ENCODE assay signal across 9 cellular contexts in genomic region chr3:9302425-9303181, GRCh38.
A peak's percentile ranks its signal among the peaks of the same experiment; 100 is the strongest.
DNase-seq lines count a peak whose midpoint lies in the region; ATAC-seq lines count a peak whose summit lies in the region.
"Had no signal": no experiment of that assay in that cellular context is flagged by ENCODE, and none has a peak within 500 bp of the region (broad histone marks: within the 10 kb centered on the region; RNA-seq: fewer than 3 reads in every experiment).

No MANE protein-coding gene starts in this region.

- H3K9me3 ChIP-seq in neuron (ENCODE audit: low read length) (no peaks in the 10 kb centered on the region), subcutaneous abdominal adipose tissue (ENCODE audit: control insufficient read depth in 5 of 5, low read length in 5 of 5) (no peaks in the 10 kb centered on the region)

- DNase-seq in D341Med (ENCODE audit: low spot score) (peak; percentile 93), Kasumi-1 (lab: John Stamatoyannopoulos, UW) (peak; percentile 82 to 86), SHP77 treated with DMSO at 0.1 percent for 48 hours (lab: John Stamatoyannopoulos, UW) (peak; percentile 30), foreskin melanocyte (peak; percentile 42)
- DNase-seq in activated gamma-delta T cell treated with anti-CD3 and anti-CD28 coated beads, Interleukin-2, amount 50 U/mL, for 16 hours (ENCODE audit: low read depth): peak; percentile 63

- H3K27ac ChIP-seq in subcutaneous abdominal adipose tissue (ENCODE audit: low read depth, low read length): no peak overlapping the region
- H3K27ac ChIP-seq: skin epidermis had no signal

- peak overlapping the region; percentile 22 for H3K4me3 ChIP-seq in neuron (ENCODE audit: low read length)
- peak overlapping the region; percentile 12 to 56 (median 45) for H3K4me3 ChIP-seq in subcutaneous abdominal adipose tissue (ENCODE audit: low read depth in 1 of 5, low read length in 5 of 5)

- no peaks in the 10 kb centered on the region for H3K27me3 ChIP-seq in neuron (ENCODE audit: insufficient read depth, low read length)
- peaks cover 0 to 4% (median 0%) of the 10 kb centered on the region in 5 donors for H3K27me3 ChIP-seq in subcutaneous abdominal adipose tissue (ENCODE audit: control insufficient read depth in 5 of 5, insufficient read depth in 4 of 5, low read length in 5 of 5)

- peak overlapping the region; percentile 38 for H2AFZ ChIP-seq in neuron (ENCODE audit: low read depth, low read length)

- ATAC-seq in GM21526 (IDR thresholded peaks at IDR 0.05; ENCODE audit: low FRiP score, unreplicated experiment): peak; percentile 85

- peaks cover 8% of the 10 kb centered on the region for H3K4me1 ChIP-seq in neuron (ENCODE audit: insufficient read depth, low read length)
- H3K4me1 ChIP-seq in subcutaneous abdominal adipose tissue (ENCODE audit: control insufficient read depth in 5 of 5, insufficient read depth in 5 of 5, low read length in 5 of 5): peaks cover 0 to 9% (median 6%) of the 10 kb centered on the region in 5 donors

- peak overlapping the region in 1 of 5 donors; percentile 32 for H3K9ac ChIP-seq in subcutaneous abdominal adipose tissue (ENCODE audit: low read length in 5 of 5)

- no peaks in the 10 kb centered on the region for H3K36me3 ChIP-seq in neuron (ENCODE audit: insufficient read depth, low read length)
- H3K36me3 ChIP-seq in subcutaneous abdominal adipose tissue (ENCODE audit: control insufficient read depth in 5 of 5, insufficient read depth in 5 of 5, low read length in 5 of 5): no peaks in the 10 kb centered on the region

Comparison
In these comparisons a context has a peak if more than half of its experiments do, and no peak if none do; other contexts are left out.
1. DNase-seq: peak in every context shown above with its lines; median percentile 93 in D341Med; 84 in Kasumi-1; 63 in activated gamma-delta T cell treated with anti-CD3 and anti-CD28 coated beads, Interleukin-2, amount 50 U/mL, for 16 hours; 42 in foreskin melanocyte; 30 in SHP77 treated with DMSO at 0.1 percent for 48 hours.